Comparison of ENCODE assay signal across 1 cellular context in genomic region chr18:62460851-62461300, GRCh38.
A peak's percentile ranks its signal among the peaks of the same experiment; 100 is the strongest.
TF ChIP-seq lines count a peak whose summit lies in the region.

No MANE protein-coding gene starts in this region.

TF ChIP-seq in HepG2, 621 proteins besides CTCF, POLR2A, EP300 and RAD21 (continued from another document and continues in another):
- TF ChIP-seq ZBTB46 (CRISPR knock-in tag; IDR thresholded peaks at IDR 0.05; ENCODE audit: borderline replicate concordance) (no peak), ZBTB21 (CRISPR knock-in tag; IDR thresholded peaks at IDR 0.05) (no peak), NFRKB (IDR thresholded peaks at IDR 0.05) (no peak), FOXO1 (CRISPR knock-in tag; IDR thresholded peaks at IDR 0.05) (peak; percentile 89), NFKBIZ (CRISPR knock-in tag; IDR thresholded peaks at IDR 0.05) (no peak; the same call in 1 of the 2 replicates), GLI4 (CRISPR knock-in tag; IDR thresholded peaks at IDR 0.05; ENCODE audit: borderline replicate concordance) (no peak), ZNF577 (CRISPR knock-in tag; IDR thresholded peaks at IDR 0.05; ENCODE audit: borderline replicate concordance, low read depth) (no peak), MZF1 (CRISPR knock-in tag; IDR thresholded peaks at IDR 0.05; ENCODE audit: borderline replicate concordance) (no peak), PRPF4 (IDR thresholded peaks at IDR 0.05; ENCODE audit: low read depth, low read length, poor library complexity, severe bottlenecking) (no peak), FUBP1 (CRISPR knock-in tag; IDR thresholded peaks at IDR 0.05; ENCODE audit: borderline replicate concordance) (no peak), HNRNPH1 (optimal IDR thresholded peaks at IDR 0.05; ENCODE audit: low read depth, low read length) (no peak), ZNF484 (CRISPR knock-in tag; IDR thresholded peaks at IDR 0.05; ENCODE audit: borderline replicate concordance, low read depth) (no peak), RFX1 (IDR thresholded peaks at IDR 0.05) (no peak), ZNF770 (CRISPR knock-in tag; IDR thresholded peaks at IDR 0.05) (0 out of 2 replicates have a peak, but pooled peaks have one; percentile 12), ZNF24 (IDR thresholded peaks at IDR 0.05) (no peak), FLYWCH1 (CRISPR knock-in tag; IDR thresholded peaks at IDR 0.05) (no peak), RARA (CRISPR knock-in tag; IDR thresholded peaks at IDR 0.05) (peak; percentile 91), PHF5A (CRISPR knock-in tag; IDR thresholded peaks at IDR 0.05; ENCODE audit: low read depth, unreplicated experiment) (no peak), MBD4 (IDR thresholded peaks at IDR 0.05; ENCODE audit: borderline replicate concordance, low read length) (peak; percentile 9; the same call in 1 of the 2 replicates), ZSCAN29 (CRISPR knock-in tag; conservative IDR thresholded peaks at IDR 0.05) (no peak; the same call in 1 of the 2 replicates), TBX3 (IDR thresholded peaks at IDR 0.05; ENCODE audit: borderline replicate concordance) (peak; percentile 42; the same call in 1 of the 2 replicates), ZNF574 (CRISPR knock-in tag; IDR thresholded peaks at IDR 0.05) (peak; percentile 54; the same call in 1 of the 2 replicates), ZNF570 (CRISPR knock-in tag; IDR thresholded peaks at IDR 0.05; ENCODE audit: borderline replicate concordance) (no peak), FOXA3 (CRISPR knock-in tag; IDR thresholded peaks at IDR 0.05) (peak; percentile 89), KAT7 (CRISPR knock-in tag; IDR thresholded peaks at IDR 0.05; ENCODE audit: borderline replicate concordance) (no peak), HNF4A (CRISPR knock-in tag; IDR thresholded peaks at IDR 0.05) (peak; percentile 87), ZNF232 (CRISPR knock-in tag; IDR thresholded peaks at IDR 0.05; ENCODE audit: borderline replicate concordance) (no peak), ZBTB40 (IDR thresholded peaks at IDR 0.05) (no peak), ZBTB40 (CRISPR knock-in tag; IDR thresholded peaks at IDR 0.05) (no peak; the same call in 1 of the 2 replicates), ZBTB38 (CRISPR knock-in tag; IDR thresholded peaks at IDR 0.05) (no peak), ZNF816 (CRISPR knock-in tag; IDR thresholded peaks at IDR 0.05; ENCODE audit: borderline replicate concordance) (peak; percentile 59; the same call in 1 of the 2 replicates), ARNT (IDR thresholded peaks at IDR 0.05) (no peak), SIX4 (CRISPR knock-in tag; IDR thresholded peaks at IDR 0.05) (peak; percentile 74), ZC3H13 (CRISPR knock-in tag; IDR thresholded peaks at IDR 0.05) (no peak), TMF1 (CRISPR knock-in tag; IDR thresholded peaks at IDR 0.05; ENCODE audit: low read depth) (no peak), HMGXB3 (CRISPR knock-in tag; IDR thresholded peaks at IDR 0.05; ENCODE audit: borderline replicate concordance) (peak; percentile 63; the same call in 1 of the 2 replicates), ZNF850 (CRISPR knock-in tag; conservative IDR thresholded peaks at IDR 0.05) (no peak), ZNF768 (CRISPR knock-in tag; IDR thresholded peaks at IDR 0.05) (no peak), SP4 (CRISPR knock-in tag; IDR thresholded peaks at IDR 0.05) (no peak), MED13 (CRISPR knock-in tag; IDR thresholded peaks at IDR 0.05) (peak; percentile 97)
